Comparison of ENCODE assay signal across 8 cellular contexts in genomic region chr1:161225534-161226319, GRCh38. TPM values are rescaled to one million over a fixed set of nuclear protein-coding genes. Genes with fewer than 3 reads are reported as not detected.
DNase-seq lines count a peak whose midpoint lies in the region; ATAC-seq, FAIRE-seq and TF ChIP-seq lines count a peak whose summit lies in the region.

Gene TOMM40L, plus strand, starts transcription at chr1:161226060. Its CDS starts 430 bp downstream, at chr1:161226490.

- DNase-seq in AG08395 (ENCODE audit: low spot score): peak; percentile 98
- DNase-seq in NCI-H2196 (lab: John Stamatoyannopoulos, UW; ENCODE audit: unreplicated experiment): peak; percentile 94
- DNase-seq in bronchial epithelial cell (ENCODE audit: low read depth): peak; percentile 98
- peak; percentile 96 for DNase-seq in iPS-NIHi11 (ENCODE audit: low spot score)
- peak; percentile 99 for DNase-seq in small intestine

- peaks cover 11% of the 10 kb centered on the region for H3K36me3 ChIP-seq in bronchial epithelial cell (ENCODE audit: control insufficient read depth, insufficient read depth, low read length)
- H3K36me3 ChIP-seq in small intestine (ENCODE audit: control insufficient read depth in 2 of 2, insufficient read depth in 2 of 2, low read length in 2 of 2): peaks cover 3 to 10% of the 10 kb centered on the region in 2 donors

- TF ChIP-seq CTCF in VCaP (conservative IDR thresholded peaks at IDR 0.05) (peak; percentile 69), bronchial epithelial cell (IDR thresholded peaks at IDR 0.05; ENCODE audit: insufficient read depth, low read length, severe bottlenecking) (peak; percentile 56)

- no peaks in the 10 kb centered on the region for H3K9me3 ChIP-seq in small intestine (ENCODE audit: control insufficient read depth, low read depth)

- WGBS in small intestine, 3 donors: 4 to 6% (median 4%) methylated on average over 15 to 16 of the region's 16 CpGs

- peak within 1 kb of the TSS; percentile 76 for H3K27ac ChIP-seq in VCaP
- peak within 1 kb of the TSS; percentile 80 to 87 for H3K27ac ChIP-seq in small intestine (ENCODE audit: low read depth in 1 of 2, low read length in 1 of 2)

- no peaks in the 10 kb centered on the region for H3K27me3 ChIP-seq in bronchial epithelial cell (ENCODE audit: control insufficient read depth, insufficient read depth, low read length)
- no peaks in the 10 kb centered on the region for H3K27me3 ChIP-seq in small intestine (ENCODE audit: control insufficient read depth in 2 of 2, insufficient read depth in 2 of 2, low read length in 2 of 2)

- H3K4me3 ChIP-seq in bronchial epithelial cell (ENCODE audit: low read depth, low read length): peak within 1 kb of the TSS; percentile 66
- peak within 1 kb of the TSS; percentile 45 to 64 for H3K4me3 ChIP-seq in small intestine (ENCODE audit: low read depth in 1 of 2, low read length in 2 of 2)

- FAIRE-seq in bronchial epithelial cell (lab: Jason Lieb, UNC) (no peak), small intestine (lab: Jason Lieb, UNC) (peak; percentile 96)

- ATAC-seq in GM18870 (IDR thresholded peaks at IDR 0.05; ENCODE audit: unreplicated experiment): peak; percentile 94
- ATAC-seq in HG03135 (IDR thresholded peaks at IDR 0.05; ENCODE audit: unreplicated experiment): peak; percentile 97

- peaks cover 0 to 8% of the 10 kb centered on the region in 2 donors for H3K4me1 ChIP-seq in small intestine (ENCODE audit: control insufficient read depth in 2 of 2, insufficient read depth in 1 of 2, low read depth in 1 of 2, low read length in 1 of 2)

RNA-seq across cellular contexts. Expression of gene TOMM40L, which starts in this region (rescaled TPM):
- total RNA-seq in bronchial epithelial cell: 7.8 and 10.8 TPM in 2 replicates
- 10 to 100 TPM; 21.6 to 32.9 (median 22.5) TPM for polyA plus RNA-seq in small intestine

Comparison
In these comparisons a context has a peak if more than half of its experiments do, and no peak if none do; other contexts are left out.
1. Peak in every context shown above with its lines: DNase-seq, ATAC-seq, H3K4me3 ChIP-seq and H3K27ac ChIP-seq.